23 cellular contexts compared by ENCODE assay signal in the genomic region with DNA sequence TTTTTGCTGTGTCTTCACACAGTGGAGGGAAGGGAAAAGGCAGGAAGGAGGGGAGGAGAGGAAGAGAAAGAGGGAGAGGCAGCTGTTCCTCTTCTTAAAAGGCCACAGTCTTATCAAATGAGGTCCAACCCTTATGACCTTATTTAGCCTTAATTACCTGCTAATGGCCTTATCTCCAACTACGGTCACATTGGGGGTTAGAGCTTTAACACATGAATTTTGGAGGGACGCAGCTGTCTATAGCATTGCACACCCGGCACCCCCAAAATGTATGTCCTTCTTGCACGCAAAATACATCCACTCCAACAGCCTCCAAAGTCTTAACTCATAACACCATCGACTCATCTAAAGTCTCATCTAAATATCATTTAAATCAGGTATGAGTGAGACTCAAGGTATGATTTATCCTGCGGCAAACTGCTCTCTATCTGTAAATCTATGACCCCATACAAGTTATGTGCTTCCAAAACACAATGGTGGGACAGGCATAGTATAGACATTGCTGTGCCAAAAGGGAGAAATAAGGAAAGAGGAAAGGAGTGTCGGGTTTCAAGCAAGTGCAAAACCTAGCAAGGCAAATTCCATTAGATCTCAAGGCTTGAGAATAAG. TPM values are rescaled to one million over a fixed set of nuclear protein-coding genes. Genes with fewer than 3 reads are reported as not detected.
"Had no signal": no experiment of that assay in that cellular context is flagged by ENCODE, and none has a peak within 500 bp of the region (broad histone marks: within the 10 kb centered on the region; RNA-seq: fewer than 3 reads in every experiment).

No MANE protein-coding gene starts in this region.

- H3K9ac ChIP-seq: KMS-11, SK-N-SH had no signal

- FAIRE-seq: HTR-8/SVneo, K562, RCC 7860 had no signal

- ATAC-seq: K562 had no signal

- H3K27ac ChIP-seq: HL-60, KMS-11 had no signal

- H3K4me3 ChIP-seq: K562 had no signal

- H3K9me3 ChIP-seq: SK-N-SH had no signal

- DNase-seq: MV-4-11, NCI-H1048, NCI-H1105, NCI-H1417, NCI-H1436 treated with DMSO at 0.1 percent for 48 hours, NCI-H1694, NCI-H187 treated with DMSO at 0.1 percent for 48 hours, NCI-H2029 treated with DMSO at 0.1 percent for 48 hours, NCI-H2171 treated with DMSO at 0.1 percent for 48 hours, NCI-H345, NCI-H446 treated with DMSO at 0.1 percent for 48 hours, NCI-H510A treated with DMSO at 0.1 percent for 48 hours, NCI-H526, Right ventricle myocardium superior, RPMI8226, SIG-M5, SK-N-SH, SW 1271 had no signal

- H3K9me2 ChIP-seq: SK-N-SH had no signal

- H3K4me2 ChIP-seq: KMS-11, SK-N-SH had no signal

RNA-seq across cellular contexts. Expression of gene ASPHD2, which starts 45.0 kb away (rescaled TPM):
- total RNA-seq: Right ventricle myocardium superior had no signal
